9 cellular contexts compared by ENCODE assay signal in genomic region chr1:150562384-150563339, GRCh38. TPM values are rescaled to one million over a fixed set of nuclear protein-coding genes. Genes with fewer than 3 reads are reported as not detected.
DNase-seq lines count a peak whose midpoint lies in the region; ATAC-seq and TF ChIP-seq lines count a peak whose summit lies in the region.
"Had no signal": no experiment of that assay in that cellular context is flagged by ENCODE, and none has a peak within 500 bp of the region (broad histone marks: within the 10 kb centered on the region; RNA-seq: fewer than 3 reads in every experiment).

No MANE protein-coding gene starts in this region.

- POLR2A ChIA-PET in Caco-2 (lab: Charles Lee) = interaction anchor here (0.6 to 5.6 kb wide), 12 partner anchors 9 to 467 kb away, joined by 3 to 152 read pairs (median 4); partner anchors contain the start of genes ARNT, ENSA, GOLPH3L and MCL1

- H3K27ac ChIP-seq in KOPT-K1 (ENCODE audit: low read depth, low read length, poor library complexity, severe bottlenecking) (peak overlapping the region; percentile 72), gastroesophageal sphincter (peak overlapping the region; percentile 97 to 100 (median 100))

- DNase-seq in Caco-2 (no peak), NCI-H1092 (lab: John Stamatoyannopoulos, UW) (no peak)
- DNase-seq in activated T-cell treated with anti-CD3 and anti-CD28 coated beads, Interleukin-2, amount 50 U/mL, for 24 hours = peak; percentile 77
- peak; percentile 61 to 72 for DNase-seq in stimulated activated CD4-positive, alpha-beta T cell treated with anti-CD3 and anti-CD28 coated beads, Interleukin-12 subunit alpha, Interleukin-12 subunit beta, amount 100 ng/mL, for 24 hours (ENCODE audit: low read depth in 2 of 2)

- H3K9me3 Mint-ChIP-seq in Caco-2 (ENCODE audit: unreplicated experiment) = no peaks in the 10 kb centered on the region
- no peaks in the 10 kb centered on the region for H3K9me3 Mint-ChIP-seq in activated T-cell treated with anti-CD3 and anti-CD28 coated beads, Interleukin-2, amount 50 U/mL, for 24 hours

- peaks cover 48% of the 10 kb centered on the region for H3K36me3 Mint-ChIP-seq in Caco-2 (ENCODE audit: insufficient read depth, unreplicated experiment)
- peaks cover 15% of the 10 kb centered on the region for H3K36me3 Mint-ChIP-seq in activated T-cell treated with anti-CD3 and anti-CD28 coated beads, Interleukin-2, amount 50 U/mL, for 24 hours (ENCODE audit: low read depth)

- H3K4me1 ChIP-seq in Caco-2 (peaks cover 41% of the 10 kb centered on the region), gastroesophageal sphincter (peaks cover 46 to 88% (median 67%) of the 10 kb centered on the region in 3 donors)

- H3K27ac Mint-ChIP-seq in Caco-2 (ENCODE audit: unreplicated experiment) = peak overlapping the region; percentile 95
- peak overlapping the region; percentile 100 for H3K27ac Mint-ChIP-seq in activated T-cell treated with anti-CD3 and anti-CD28 coated beads, Interleukin-2, amount 50 U/mL, for 24 hours

- peak overlapping the region; percentile 80 for H3K4me3 Mint-ChIP-seq in Caco-2 (ENCODE audit: unreplicated experiment)
- H3K4me3 Mint-ChIP-seq in activated T-cell treated with anti-CD3 and anti-CD28 coated beads, Interleukin-2, amount 50 U/mL, for 24 hours = peak overlapping the region; percentile 92

- intact Hi-C loops in Caco-2 (cut with micrococcal nuclease; ENCODE audit: unreplicated experiment) = loop anchor here (1.0 to 10.0 kb wide), 4 partner anchors 135 to 442 kb away; partner anchors contain the start of genes CERS2, GOLPH3L, MINDY1 and PRUNE1

- H3K27me3 ChIP-seq in Caco-2 (replicated peaks; ENCODE audit: control insufficient read depth, insufficient read depth, low read length) (no peaks in the 10 kb centered on the region), gastroesophageal sphincter (no peaks in the 10 kb centered on the region)

- H3K36me3 ChIP-seq in Caco-2 (ENCODE audit: control insufficient read depth, insufficient read depth, low read length) = no peaks in the 10 kb centered on the region; the same call in none of the 2 replicates
- no peaks in the 10 kb centered on the region for H3K36me3 ChIP-seq in KOPT-K1 (ENCODE audit: insufficient read depth, low read length)
- peaks cover 0 to 4% of the 10 kb centered on the region in 2 donors for H3K36me3 ChIP-seq in gastroesophageal sphincter

- WGBS in gastroesophageal sphincter (ENCODE audit: low coverage in 1 of 2), 2 donors = 17% methylated on average over 3 of the region's 4 CpGs; no CpG with 5 or more reads in 1 of the 2 donors

- peak overlapping the region; percentile 46 for H3K4me3 ChIP-seq in Caco-2 (ENCODE audit: low read depth, low read length)
- H3K4me3 ChIP-seq in gastroesophageal sphincter = peak overlapping the region; percentile 0 to 64

- BruUV-seq in Caco-2 (replicated peaks; lab: Mats Ljungman, UMichigan) = no TSS peak

- no peaks in the 10 kb centered on the region for H3K27me3 Mint-ChIP-seq in Caco-2 (ENCODE audit: insufficient read depth, unreplicated experiment)
- H3K27me3 Mint-ChIP-seq in activated T-cell treated with anti-CD3 and anti-CD28 coated beads, Interleukin-2, amount 50 U/mL, for 24 hours = no peaks in the 10 kb centered on the region

- H3K9me3 ChIP-seq in Caco-2 (no peaks in the 10 kb centered on the region), KOPT-K1 (ENCODE audit: insufficient read depth, low read length, poor library complexity, severe bottlenecking) (no peaks in the 10 kb centered on the region), gastroesophageal sphincter (no peaks in the 10 kb centered on the region)

- TF ChIP-seq CTCF in Caco-2 (IDR thresholded peaks at IDR 0.05; ENCODE audit: insufficient read depth in 1 of 2, low read depth in 1 of 2, low read length in 1 of 2, severe bottlenecking in 1 of 2, unreplicated experiment in 1 of 2) (no peak), gastroesophageal sphincter (IDR thresholded peaks at IDR 0.05) (no peak)

- ATAC-seq in GM21526 (IDR thresholded peaks at IDR 0.05; ENCODE audit: low FRiP score, unreplicated experiment) (peak; percentile 34), gastroesophageal sphincter (no peak), HG03469 (IDR thresholded peaks at IDR 0.05; ENCODE audit: unreplicated experiment) (no peak)

- peaks cover 33% of the 10 kb centered on the region for H3K4me1 Mint-ChIP-seq in Caco-2 (ENCODE audit: low read depth, unreplicated experiment)
- H3K4me1 Mint-ChIP-seq in activated T-cell treated with anti-CD3 and anti-CD28 coated beads, Interleukin-2, amount 50 U/mL, for 24 hours (ENCODE audit: low read depth) = peaks cover 72% of the 10 kb centered on the region

- TF ChIP-seq EP300 in gastroesophageal sphincter (IDR thresholded peaks at IDR 0.05) = no peak

- no peak for TF ChIP-seq POLR2A in gastroesophageal sphincter (IDR thresholded peaks at IDR 0.05)

- CTCF ChIA-PET in Caco-2 (lab: Charles Lee) = interaction anchor here (0.6 to 6.2 kb wide), 12 partner anchors 16 to 435 kb away, joined by 3 to 51 read pairs (median 4); partner anchors contain the start of genes ENSA, GOLPH3L and MCL1

RNA-seq across cellular contexts. Expression of gene ADAMTSL4, which starts 13.5 kb away (rescaled TPM):
- total RNA-seq in Caco-2 (2022) (16.1 and 17.6 TPM in 2 replicates), gastroesophageal sphincter (10 to 100 TPM; 27.1 to 66.5 (median 36.3) TPM)

RNA-seq across cellular contexts. Expression of gene MCL1, which starts 16.7 kb away (rescaled TPM):
- total RNA-seq in Caco-2 (2022) (130 and 134 TPM in 2 replicates), gastroesophageal sphincter (100 to 1,000 TPM; 212 to 353 (median 317) TPM)

RNA-seq across cellular contexts. Expression of gene FALEC, which starts 47.1 kb away (rescaled TPM):
- total RNA-seq in Caco-2 (2022) = 0.59 and 0.63 TPM in 2 replicates
- not detected for total RNA-seq in gastroesophageal sphincter
- total RNA-seq: HT1080 had no signal

RNA-seq across cellular contexts. Expression of gene ECM1, which starts 54.8 kb away (rescaled TPM):
- total RNA-seq in Caco-2 (2022) = 0.95 and 2.4 TPM in 2 replicates
- total RNA-seq in gastroesophageal sphincter = 10 to 100 TPM; 12.6 to 29.7 (median 19.4) TPM

Comparison
In these comparisons a context has a peak if more than half of its experiments do, and no peak if none do; other contexts are left out.
1. DNase-seq: peak in activated T-cell treated with anti-CD3 and anti-CD28 coated beads, Interleukin-2, amount 50 U/mL, for 24 hours (single experiment) and stimulated activated CD4-positive, alpha-beta T cell treated with anti-CD3 and anti-CD28 coated beads, Interleukin-12 subunit alpha, Interleukin-12 subunit beta, amount 100 ng/mL, for 24 hours (2 of 2); none in Caco-2 (0 of 2) and NCI-H1092 (single experiment).